ENCODE assay signal across 11 cellular contexts in the genomic region with DNA sequence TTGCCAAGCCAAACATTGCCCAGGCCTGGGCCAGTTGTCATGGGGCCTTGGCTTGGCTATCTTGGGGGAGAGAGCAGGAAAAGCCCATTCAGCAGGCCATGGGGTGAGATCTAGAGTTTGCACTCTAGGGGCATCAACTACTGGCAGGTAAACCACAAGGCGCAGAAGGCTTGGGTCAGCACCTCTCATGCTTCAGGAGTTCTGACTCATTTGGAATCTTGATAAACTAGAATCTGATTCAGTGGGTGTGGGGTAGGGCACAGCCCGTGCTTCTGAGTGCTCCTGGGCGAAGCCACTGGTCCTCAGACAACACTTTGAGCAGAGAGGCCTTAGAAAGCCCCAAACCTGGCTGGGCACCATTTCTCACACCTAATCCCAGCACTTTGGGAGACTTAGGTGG.
DNase-seq lines count a peak whose midpoint lies in the region; ATAC-seq lines count a peak whose summit lies in the region.
"Had no signal": no experiment of that assay in that cellular context is flagged by ENCODE, and none has a peak within 500 bp of the region (broad histone marks: within the 10 kb centered on the region; RNA-seq: fewer than 3 reads in every experiment).

No MANE protein-coding gene starts in this region.

- no peak overlapping the region for H2BK12ac ChIP-seq in mesenchymal stem cell (ENCODE audit: low read length in 2 of 2)

- H3K4me2 ChIP-seq in mesenchymal stem cell (ENCODE audit: low read length, poor library complexity, severe bottlenecking): no peak overlapping the region

- H4K8ac ChIP-seq in mesenchymal stem cell (ENCODE audit: low read length): no peak overlapping the region

- no peaks in the 10 kb centered on the region for H3K79me1 ChIP-seq in mesenchymal stem cell (replicated peaks; ENCODE audit: low read length, poor library complexity, severe bottlenecking)

- no peak overlapping the region for H3K4ac ChIP-seq in mesenchymal stem cell (ENCODE audit: low read depth in 1 of 2, low read length in 2 of 2)

- DNase-seq in Caki2 (ENCODE audit: low read depth): peak; percentile 51
- DNase-seq in iPS-NIHi11 (ENCODE audit: low spot score): peak; percentile 54
- no peak for DNase-seq in COLO668 (lab: John Stamatoyannopoulos, UW; ENCODE audit: unreplicated experiment)
- no peak for DNase-seq in mesenchymal stem cell
- DNase-seq in NCI-H774 (lab: John Stamatoyannopoulos, UW): no peak
- DNase-seq in DMS 273 (lab: John Stamatoyannopoulos, UW; ENCODE audit: unreplicated experiment): no peak
- DNase-seq: NCI-H1694 treated with DMSO at 0.1 percent for 48 hours, SHP77, sigmoid colon had no signal

- no peak overlapping the region for H2BK15ac ChIP-seq in mesenchymal stem cell (ENCODE audit: low read depth, poor library complexity, severe bottlenecking)

- peaks cover 13 to 34% of the 10 kb centered on the region in 2 experiments for H3K27me3 ChIP-seq in mesenchymal stem cell (ENCODE audit: control insufficient read depth in 1 of 2, insufficient read depth in 1 of 2, low read length in 2 of 2)
- H3K27me3 ChIP-seq: sigmoid colon had no signal

- peaks cover 11% of the 10 kb centered on the region for H3K9me3 ChIP-seq in mesenchymal stem cell (ENCODE audit: control insufficient read depth, low read length)
- H3K9me3 ChIP-seq: sigmoid colon had no signal

- peaks cover 10% of the 10 kb centered on the region for H3K4me1 ChIP-seq in mesenchymal stem cell (ENCODE audit: control insufficient read depth, insufficient read depth, low read depth, low read length)
- H3K4me1 ChIP-seq: sigmoid colon had no signal

- H3K18ac ChIP-seq in mesenchymal stem cell (ENCODE audit: low read depth in 1 of 2, low read length in 2 of 2): no peak overlapping the region

- H3K23ac ChIP-seq in mesenchymal stem cell (ENCODE audit: low read length in 2 of 2): no peak overlapping the region

- no peak overlapping the region for H4K91ac ChIP-seq in mesenchymal stem cell (ENCODE audit: low read length)

- ATAC-seq in GM18909 (IDR thresholded peaks at IDR 0.05; ENCODE audit: poor library complexity, unreplicated experiment) (peak; percentile 60), HG03378 (IDR thresholded peaks at IDR 0.05; ENCODE audit: unreplicated experiment) (peak; percentile 68)

- in situ Hi-C loops in Caki2 (cut with HindIII; ENCODE audit: low pct_unique_long_range_greater_than_20kb, low sequenced_read_pairs): no loop called here

- H3K9ac ChIP-seq in mesenchymal stem cell (ENCODE audit: low read length): no peak overlapping the region

- no peak overlapping the region for H2AK5ac ChIP-seq in mesenchymal stem cell (ENCODE audit: low read length, severe bottlenecking)

- H3K36me3 ChIP-seq in mesenchymal stem cell (ENCODE audit: control insufficient read depth in 1 of 2, insufficient read depth in 2 of 2, low read depth in 1 of 2, low read length in 2 of 2): peaks cover 3 to 6% of the 10 kb centered on the region in 2 experiments

- H3K4me3 ChIP-seq in mesenchymal stem cell (ENCODE audit: insufficient read depth in 1 of 2, low read depth in 1 of 2, low read length in 2 of 2): no peak overlapping the region
- H3K4me3 ChIP-seq: sigmoid colon had no signal

- WGBS in mesenchymal stem cell: 100% methylated on average over 1 of the region's 3 CpGs

- no peak overlapping the region for H2BK120ac ChIP-seq in mesenchymal stem cell (ENCODE audit: low read depth, low read length)

- H3K14ac ChIP-seq in mesenchymal stem cell (ENCODE audit: low read length in 2 of 2): no peak overlapping the region

- no peak overlapping the region for H2BK5ac ChIP-seq in mesenchymal stem cell (ENCODE audit: low read depth, low read length, poor library complexity, severe bottlenecking)

- no peak overlapping the region for H2AFZ ChIP-seq in mesenchymal stem cell (ENCODE audit: low read depth, low read length)

- no peak overlapping the region for H3K27ac ChIP-seq in mesenchymal stem cell (ENCODE audit: low read length, poor library complexity, severe bottlenecking)
- H3K27ac ChIP-seq: sigmoid colon had no signal

Comparison
In these comparisons a context has a peak if more than half of its experiments do, and no peak if none do; other contexts are left out.
1. DNase-seq: peak in Caki2 (single experiment) and iPS-NIHi11 (single experiment); none in COLO668 (single experiment), mesenchymal stem cell (single experiment), NCI-H774 (single experiment) and DMS 273 (single experiment).